ENCODE assay signal across 22 cellular contexts in the genomic region with DNA sequence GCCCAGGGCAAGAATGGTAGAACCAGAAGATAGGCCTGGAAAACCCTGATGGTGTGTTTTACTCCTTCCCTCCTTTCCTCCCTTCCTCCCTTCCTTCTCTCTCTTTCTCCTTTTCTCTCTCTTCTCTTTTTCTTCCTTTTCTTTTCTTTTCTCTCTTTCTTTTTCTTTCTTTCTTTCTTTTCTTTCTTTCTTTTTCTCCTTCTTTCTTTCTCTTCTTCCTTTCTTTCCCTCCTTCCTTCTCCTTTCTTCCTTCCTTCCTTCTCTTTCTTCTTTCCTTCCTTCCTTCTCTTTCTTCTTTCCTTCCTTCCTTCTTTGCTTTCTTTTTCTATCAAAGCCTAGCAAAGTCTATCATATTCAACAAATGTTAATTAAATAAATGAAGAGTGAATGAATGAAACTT. TPM values are rescaled to one million over a fixed set of nuclear protein-coding genes. Genes with fewer than 3 reads are reported as not detected.
DNase-seq lines count a peak whose midpoint lies in the region; ATAC-seq, FAIRE-seq and TF ChIP-seq lines count a peak whose summit lies in the region.
"Had no signal": no experiment of that assay in that cellular context is flagged by ENCODE, and none has a peak within 500 bp of the region (broad histone marks: within the 10 kb centered on the region; RNA-seq: fewer than 3 reads in every experiment).

No MANE protein-coding gene starts in this region.

- TF ChIP-seq EP300 in K562 (IDR thresholded peaks at IDR 0.05; ENCODE audit: low read length) (no peak), transverse colon (IDR thresholded peaks at IDR 0.05; ENCODE audit: low read depth) (no peak)

- H3K9me3 ChIP-seq in HEK293 (ENCODE audit: control insufficient read depth, insufficient read depth, low read depth, low read length) (no peaks in the 10 kb centered on the region), K562 (replicated peaks; ENCODE audit: control insufficient read depth, insufficient read depth, low read depth, low read length) (no peaks in the 10 kb centered on the region), transverse colon (no peaks in the 10 kb centered on the region), MG63 (no peaks in the 10 kb centered on the region)
- H3K9me3 ChIP-seq: A549 had no signal

- H3K36me3 Mint-ChIP-seq in progenitor cell of endocrine pancreas (ENCODE audit: insufficient read depth) = no peaks in the 10 kb centered on the region
- H3K36me3 Mint-ChIP-seq: CD4-positive, alpha-beta memory T cell had no signal

- H3K79me2 ChIP-seq in K562 (ENCODE audit: control insufficient read depth, insufficient read depth, low read length) = no peaks in the 10 kb centered on the region

- H3K27me3 Mint-ChIP-seq in progenitor cell of endocrine pancreas = peaks cover 43% of the 10 kb centered on the region

- H3K27ac ChIP-seq in HEK293 (ENCODE audit: extremely low read depth, low read depth, low read length) (no peak overlapping the region), K562 (ENCODE audit: extremely low read depth, low read depth, low read length) (no peak overlapping the region), transverse colon (no peak overlapping the region)
- H3K27ac ChIP-seq: A549 had no signal

- POLR2A ChIA-PET in HEK293 (lab: Yijun Ruan, JAX) (no interaction called here), K562 (lab: Yijun Ruan, JAX) (interaction anchor here (0.7 kb wide), 1 partner anchor 41 kb away, joined by 3 read pairs; no protein-coding TSS in a partner anchor)

- TF ChIP-seq POLR2A in K562 (conservative IDR thresholded peaks at IDR 0.05) (no peak), transverse colon (IDR thresholded peaks at IDR 0.05) (no peak)

- H3K36me3 ChIP-seq in HEK293 (ENCODE audit: control insufficient read depth in 2 of 2, insufficient read depth in 1 of 2, low read length in 2 of 2) = no peaks in the 10 kb centered on the region
- H3K36me3 ChIP-seq in K562 (ENCODE audit: control insufficient read depth, insufficient read depth, low read length) = no peaks in the 10 kb centered on the region
- no peaks in the 10 kb centered on the region for H3K36me3 ChIP-seq in transverse colon
- no peaks in the 10 kb centered on the region for H3K36me3 ChIP-seq in MG63

- H3K4me2 ChIP-seq in K562 (ENCODE audit: insufficient read depth, low read length) = no peak overlapping the region
- H3K4me2 ChIP-seq: A549 had no signal

- no peak for FAIRE-seq in K562 (lab: Jason Lieb, UNC)
- FAIRE-seq: A549, GM12891, GM18507, H1 had no signal

- CTCF ChIA-PET in HEK293 (lab: Yijun Ruan, JAX) = interaction anchor here (1.2 kb wide), 1 partner anchor 11 kb away, joined by 4 read pairs; no protein-coding TSS in a partner anchor
- CTCF ChIA-PET in K562 (lab: Yijun Ruan, JAX; ENCODE audit: low intra/inter-chr PET ratio) = no interaction called here

- H4K20me1 ChIP-seq in K562 (replicated peaks; ENCODE audit: control insufficient read depth, insufficient read depth, low read length) = 0 out of 2 replicates have a peak, but pooled peaks cover 5% of the 10 kb centered on the region

- no peak for DNase-seq in K562 (ENCODE audit: extremely low read depth in 1 of 4, low spot score in 3 of 4)
- no peak for DNase-seq in progenitor cell of endocrine pancreas (ENCODE audit: low spot score, unreplicated experiment)
- no peak for DNase-seq in transverse colon
- no peak for DNase-seq in MG63
- DNase-seq in GOT3 (lab: John Stamatoyannopoulos, UW) = no peak
- DNase-seq: 8988T; ACHN; AML-193; C1 segment of cervical spinal cord; Calu3; CD4-positive, alpha-beta memory T cell; COR-L47; GF-D8; H7; HCEC 1CT had no signal

- no peaks in the 10 kb centered on the region for H3K9me1 ChIP-seq in K562 (ENCODE audit: control insufficient read depth, insufficient read depth, low read length)

- H3K9ac ChIP-seq in K562 (ENCODE audit: insufficient read depth in 1 of 2, low read depth in 2 of 2, low read length in 2 of 2) = no peak overlapping the region

- no peak for TF ChIP-seq RAD21 in K562 (CRISPR knock-in tag; conservative IDR thresholded peaks at IDR 0.05 in 1 of 2, IDR thresholded peaks at IDR 0.05 in 1 of 2)

- in situ Hi-C loops in K562 (cut with MboI) (no loop called here), transverse colon (cut with MboI; ENCODE audit: low pct_ligation_motif_present in 1 of 4, low pct_unique_long_range_greater_than_20kb in 1 of 4, low sequenced_read_pairs in 3 of 4) (no loop called here)

- no peak overlapping the region for H3K4me3 Mint-ChIP-seq in progenitor cell of endocrine pancreas (ENCODE audit: low read depth)
- H3K4me3 Mint-ChIP-seq: CD4-positive, alpha-beta memory T cell had no signal

- no TSS peak for BruUV-seq in K562 (replicated peaks; lab: Mats Ljungman, UMichigan)

- H2AFZ ChIP-seq in K562 (ENCODE audit: low read depth, low read length) = no peak overlapping the region

- peaks cover 2% of the 10 kb centered on the region for H3K9me3 Mint-ChIP-seq in progenitor cell of endocrine pancreas (ENCODE audit: low read depth)

- TF ChIP-seq CTCF in HEK293 (tag by site-specific recombination; IDR thresholded peaks at IDR 0.05) (no peak), K562 (IDR thresholded peaks at IDR 0.05 in 2 of 3, conservative IDR thresholded peaks at IDR 0.05 in 1 of 3; ENCODE audit: insufficient read depth in 2 of 3, low read depth in 1 of 3, low read length in 3 of 3) (no peak), progenitor cell of endocrine pancreas (IDR thresholded peaks at IDR 0.05; ENCODE audit: unreplicated experiment) (no peak), transverse colon (IDR thresholded peaks at IDR 0.05) (no peak)

- H3K27ac Mint-ChIP-seq in progenitor cell of endocrine pancreas = peak overlapping the region; percentile 47
- H3K27ac Mint-ChIP-seq: CD4-positive, alpha-beta memory T cell had no signal

- intact Hi-C loops in K562 (cut with micrococcal nuclease) (no loop called here), transverse colon (cut with DNase I; ENCODE audit: low total_unique reads) (no loop called here)

- H3K4me1 ChIP-seq in HEK293 (ENCODE audit: control insufficient read depth, insufficient read depth, low read length) = peaks cover under 1% of the 10 kb centered on the region
- no peaks in the 10 kb centered on the region for H3K4me1 ChIP-seq in K562 (replicated peaks in 1 of 2; ENCODE audit: control insufficient read depth in 2 of 2, insufficient read depth in 2 of 2, low read length in 2 of 2)
- H3K4me1 ChIP-seq in transverse colon = peaks cover 0 to 2% (median 0%) of the 10 kb centered on the region in 4 donors

- ATAC-seq in K562 = no peak
- ATAC-seq: A549 had no signal

- H3K4me3 ChIP-seq in HEK293 (ENCODE audit: low read depth, low read length) = no peak overlapping the region
- no peak overlapping the region for H3K4me3 ChIP-seq in K562
- no peak overlapping the region for H3K4me3 ChIP-seq in transverse colon
- no peak overlapping the region for H3K4me3 ChIP-seq in MG63
- H3K4me3 ChIP-seq: A549 had no signal

- H3K27me3 ChIP-seq in K562 (ENCODE audit: control insufficient read depth in 2 of 2, insufficient read depth in 2 of 2, low read length in 2 of 2) (peaks cover 32 to 53% of the 10 kb centered on the region in 2 experiments), transverse colon (no peaks in the 10 kb centered on the region), MG63 (peaks cover 17% of the 10 kb centered on the region)

- no peaks in the 10 kb centered on the region for H3K4me1 Mint-ChIP-seq in progenitor cell of endocrine pancreas (ENCODE audit: low read depth)
- H3K4me1 Mint-ChIP-seq: CD4-positive, alpha-beta memory T cell had no signal

RNA-seq across cellular contexts. Expression of gene UBE2QL1, which starts 24.0 kb away (rescaled TPM):
- not detected in 2 replicates for total RNA-seq in K562 (2011; cell fraction: chromatin; rRNA removed; ENCODE audit: low replicate concordance)
- total RNA-seq in K562 (2011; cell fraction: nucleolus; rRNA removed) = 0.13 TPM in 1 of 2 replicates, not detected in the other
- 0.15 TPM in 1 of 2 replicates, not detected in the other for total RNA-seq in K562 (2011; cell fraction: nucleoplasm; rRNA removed)
- total RNA-seq in K562 (2014; rRNA removed) (not detected in 2 replicates), K562 (2014; rRNA removed; fragmentation: Illumina TruSeq; extraction: Trizol) (not detected in 2 replicates), K562 (2015; rRNA removed; fragmentation: Illumina TruSeq; extraction: Trizol) (not detected in 2 replicates), K562 (2021) (not detected in 2 replicates), progenitor cell of endocrine pancreas (2.5 and 2.9 TPM in 2 replicates), transverse colon (under 1 TPM in 3 of 4 donors, not detected in 1; 0.37 to 0.96 (median 0.64) TPM)
- polyA plus RNA-seq in K562 (2011; rRNA removed) (not detected in 2 replicates), K562 (2014; fragmentation: Illumina TruSeq; extraction: Trizol) (not detected in 2 replicates), K562 (2014; fragmentation: Nextera tagmentation; extraction: Ambion mirVana) (not detected), K562 (2014; rRNA removed) (not detected in 2 replicates)
- polyA plus RNA-seq in K562 (2011; cell fraction: cytosol; rRNA removed) = not detected in 2 replicates
- 0.03 TPM in 1 of 2 replicates, not detected in the other for polyA plus RNA-seq in K562 (2011; cell fraction: nucleus; rRNA removed)
- polyA plus RNA-seq in K562 (2012) = 0.01 TPM in 1 of 2 replicates, not detected in the other
- not detected in 2 replicates for polyA minus RNA-seq in K562 (2011; rRNA and poly(A)+ RNA removed)
- polyA minus RNA-seq in K562 (2011; cell fraction: cytosol; rRNA and poly(A)+ RNA removed) = not detected in 2 replicates
- polyA minus RNA-seq in K562 (2011; cell fraction: nucleus; rRNA and poly(A)+ RNA removed) = not detected in 2 replicates
- total RNA-seq in MG63 (2014; rRNA removed; shearing (Covaris generic); ENCODE audit: low replicate concordance) = not detected in 2 replicates
- total RNA-seq: Calu3; CD4-positive, alpha-beta memory T cell; G401 had no signal
- polyA plus RNA-seq: BJ; CD4-positive, alpha-beta memory T cell had no signal

RNA-seq across cellular contexts. Expression of gene MED10, which starts 46.4 kb away (rescaled TPM):
- 44.1 and 73.3 TPM in 2 replicates for total RNA-seq in K562 (2011; cell fraction: chromatin; rRNA removed; ENCODE audit: low replicate concordance)
- 38.2 and 47.2 TPM in 2 replicates for total RNA-seq in K562 (2011; cell fraction: nucleolus; rRNA removed)
- total RNA-seq in K562 (2011; cell fraction: nucleoplasm; rRNA removed) = 43.8 and 50.4 TPM in 2 replicates
- total RNA-seq in K562 (2014; rRNA removed) = 36.1 and 51.0 TPM in 2 replicates
- total RNA-seq in K562 (2014; rRNA removed; fragmentation: Illumina TruSeq; extraction: Trizol) = 23.8 and 25.7 TPM in 2 replicates
- total RNA-seq in K562 (2015; rRNA removed; fragmentation: Illumina TruSeq; extraction: Trizol) = 28.4 and 33.6 TPM in 2 replicates
- 52.0 and 62.3 TPM in 2 replicates for total RNA-seq in K562 (2021)
- polyA plus RNA-seq in K562 (2011; rRNA removed) = 49.9 and 58.8 TPM in 2 replicates
- polyA plus RNA-seq in K562 (2011; cell fraction: cytosol; rRNA removed) = 51.3 and 58.8 TPM in 2 replicates
- polyA plus RNA-seq in K562 (2011; cell fraction: nucleus; rRNA removed) = 70.4 and 86.1 TPM in 2 replicates
- polyA plus RNA-seq in K562 (2012) = 68.1 and 71.4 TPM in 2 replicates
- 60.6 and 72.2 TPM in 2 replicates for polyA plus RNA-seq in K562 (2014; fragmentation: Illumina TruSeq; extraction: Trizol)
- polyA plus RNA-seq in K562 (2014; fragmentation: Nextera tagmentation; extraction: Ambion mirVana) = 10 to 100 TPM; 45.0 to 72.5 TPM
- polyA plus RNA-seq in K562 (2014; rRNA removed) = 78.5 and 83.4 TPM in 2 replicates
- polyA minus RNA-seq in K562 (2011; rRNA and poly(A)+ RNA removed) = 18.9 and 20.4 TPM in 2 replicates
- polyA minus RNA-seq in K562 (2011; cell fraction: cytosol; rRNA and poly(A)+ RNA removed) = 11.6 and 15.7 TPM in 2 replicates
- 41.7 and 72.9 TPM in 2 replicates for polyA minus RNA-seq in K562 (2011; cell fraction: nucleus; rRNA and poly(A)+ RNA removed)
- total RNA-seq in progenitor cell of endocrine pancreas = 27.1 and 28.7 TPM in 2 replicates
- total RNA-seq in transverse colon = 10 to 100 TPM in 3 of 4 donors, 1 to 10 TPM in 1; 9.4 to 25.1 (median 19.6) TPM
- total RNA-seq in MG63 (2014; rRNA removed; shearing (Covaris generic); ENCODE audit: low replicate concordance) = 97.9 and 127 TPM in 2 replicates

Comparison
In these comparisons a context has a peak if more than half of its experiments do, and no peak if none do; other contexts are left out.
1. Of the 44 proteins assayed by ChIP-seq in both K562 and HEK293: peak only in K562: ZBTB26; only in HEK293: none; in both: none; in neither: 43.